9 cellular contexts compared by ENCODE assay signal in the genomic region with DNA sequence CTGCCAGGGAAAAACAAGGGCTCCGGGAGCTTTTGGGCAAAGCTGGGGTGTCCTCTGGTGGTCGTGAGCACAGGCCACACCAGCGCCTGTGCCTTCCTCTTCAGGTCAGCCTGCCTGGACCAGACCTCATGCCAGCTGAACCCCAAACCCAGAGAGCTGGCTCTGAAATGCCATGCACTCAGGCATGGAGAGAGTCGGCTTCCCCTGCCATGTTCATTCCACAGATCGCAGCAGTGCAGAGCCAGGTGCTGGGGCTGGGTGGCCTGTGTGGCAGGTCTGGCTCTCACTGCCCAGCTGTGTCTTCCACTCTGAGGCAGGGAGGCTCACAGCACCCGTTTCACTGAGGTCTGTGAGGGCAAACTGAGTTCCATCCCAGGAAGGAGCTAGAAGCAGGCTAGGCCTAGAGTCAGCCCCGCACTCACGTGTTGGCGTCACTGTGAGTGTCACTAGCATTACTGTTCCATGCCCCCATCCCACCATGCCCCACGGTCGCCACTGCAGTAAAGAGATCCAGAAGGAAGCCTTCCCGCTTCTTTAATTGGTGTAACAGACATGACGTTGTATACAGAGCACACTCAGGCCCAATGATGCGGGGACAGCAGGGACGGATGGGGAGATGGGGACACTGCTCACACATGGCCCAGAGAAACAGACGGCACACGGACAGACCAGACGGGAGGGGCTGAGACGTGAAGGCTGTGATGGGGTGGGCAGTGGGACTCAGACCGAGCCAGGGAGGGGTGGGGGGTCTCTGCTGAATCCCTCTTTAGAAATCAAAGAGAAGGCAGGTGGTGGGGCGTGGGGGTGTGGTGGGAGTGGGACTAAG. TPM values are rescaled to one million over a fixed set of nuclear protein-coding genes. Genes with fewer than 3 reads are reported as not detected.
A peak's percentile ranks its signal among the peaks of the same experiment; 100 is the strongest.
DNase-seq lines count a peak whose midpoint lies in the region; ATAC-seq and TF ChIP-seq lines count a peak whose summit lies in the region.
"Had no signal": no experiment of that assay in that cellular context is flagged by ENCODE, and none has a peak within 500 bp of the region (broad histone marks: within the 10 kb centered on the region; RNA-seq: fewer than 3 reads in every experiment).

No MANE protein-coding gene starts in this region.

- H3K27me3 Mint-ChIP-seq in CD4-positive, CD25-positive, alpha-beta regulatory T cell, result no peaks in the 10 kb centered on the region
- no peaks in the 10 kb centered on the region for H3K27me3 Mint-ChIP-seq in dendritic cell treated with granulocyte-macrophage colony-stimulating factor and Interleukin-4, amounts not matched to agents 40 ng/mL and 50 ng/mL, for 4 days

- H3K27me3 ChIP-seq in CD4-positive, CD25-positive, alpha-beta regulatory T cell (ENCODE audit: control insufficient read depth, insufficient read depth, low read length), result no peaks in the 10 kb centered on the region

- no peaks in the 10 kb centered on the region for H3K9me3 Mint-ChIP-seq in CD4-positive, CD25-positive, alpha-beta regulatory T cell
- no peaks in the 10 kb centered on the region for H3K9me3 Mint-ChIP-seq in dendritic cell treated with granulocyte-macrophage colony-stimulating factor and Interleukin-4, amounts not matched to agents 40 ng/mL and 50 ng/mL, for 4 days

- no peak for ATAC-seq in CD4-positive, CD25-positive, alpha-beta regulatory T cell (ENCODE audit: low read depth in 2 of 2)
- no peak for ATAC-seq in HG03025 (IDR thresholded peaks at IDR 0.05; ENCODE audit: low FRiP score, unreplicated experiment)
- ATAC-seq in GM18511 (IDR thresholded peaks at IDR 0.05; ENCODE audit: unreplicated experiment), result no peak

- H3K36me3 ChIP-seq in CD4-positive, CD25-positive, alpha-beta regulatory T cell (ENCODE audit: control insufficient read depth, insufficient read depth, low read length), result peaks cover 19% of the 10 kb centered on the region

- H3K4me3 Mint-ChIP-seq in CD4-positive, CD25-positive, alpha-beta regulatory T cell, result peak overlapping the region; percentile 89 to 94 (median 93)
- H3K4me3 Mint-ChIP-seq in dendritic cell treated with granulocyte-macrophage colony-stimulating factor and Interleukin-4, amounts not matched to agents 40 ng/mL and 50 ng/mL, for 4 days, result peak overlapping the region; percentile 95

- no peak for TF ChIP-seq POLR2A in NB4 (IDR thresholded peaks at IDR 0.05; ENCODE audit: extremely low read depth, insufficient read length)

- intact Hi-C loops in dendritic cell treated with granulocyte-macrophage colony-stimulating factor and Interleukin-4, amounts not matched to agents 40 ng/mL and 50 ng/mL, for 4 days (cut with micrococcal nuclease), result loop anchor here (5.0 kb wide), 1 partner anchor 249 kb away; a partner anchor contains a TSS

- peak overlapping the region; percentile 67 for H3K27ac ChIP-seq in CD4-positive, CD25-positive, alpha-beta regulatory T cell (ENCODE audit: insufficient read depth, low read length, poor library complexity, severe bottlenecking)

- DNase-seq in CD4-positive, CD25-positive, alpha-beta regulatory T cell, result no peak
- DNase-seq in NB4 (ENCODE audit: low read depth), result no peak
- DNase-seq in occipital lobe (lab: John Stamatoyannopoulos, UW), result peak; percentile 27
- no peak for DNase-seq in stimulated activated CD4-positive, alpha-beta T cell treated with anti-CD3 and anti-CD28 coated beads, Interleukin-2, amount 100 ng/mL, for 48 hours
- no peak for DNase-seq in NCI-H510A treated with DMSO at 0.1 percent for 48 hours (lab: John Stamatoyannopoulos, UW)
- DNase-seq: activated effector memory CD4-positive, alpha-beta T cell treated with Interleukin-2 at 50 U/mL for 16 hours had no signal

- H3K4me1 Mint-ChIP-seq in CD4-positive, CD25-positive, alpha-beta regulatory T cell, result peaks cover 0 to 49% (median 16%) of the 10 kb centered on the region in 4 donors
- H3K4me1 Mint-ChIP-seq in dendritic cell treated with granulocyte-macrophage colony-stimulating factor and Interleukin-4, amounts not matched to agents 40 ng/mL and 50 ng/mL, for 4 days (ENCODE audit: low read depth), result peaks cover 74% of the 10 kb centered on the region

- no peaks in the 10 kb centered on the region for H3K9me3 ChIP-seq in CD4-positive, CD25-positive, alpha-beta regulatory T cell (ENCODE audit: control insufficient read depth in 2 of 2, low read length in 2 of 2)

- H3K36me3 Mint-ChIP-seq in CD4-positive, CD25-positive, alpha-beta regulatory T cell, result peaks cover 10% of the 10 kb centered on the region
- peaks cover 52% of the 10 kb centered on the region for H3K36me3 Mint-ChIP-seq in dendritic cell treated with granulocyte-macrophage colony-stimulating factor and Interleukin-4, amounts not matched to agents 40 ng/mL and 50 ng/mL, for 4 days (ENCODE audit: low read depth)

- peak; percentile 2 for TF ChIP-seq CTCF in NB4 (IDR thresholded peaks at IDR 0.05; ENCODE audit: low read depth, low read length)

- no peak overlapping the region for H3K4me3 ChIP-seq in CD4-positive, CD25-positive, alpha-beta regulatory T cell (ENCODE audit: low read depth, low read length)
- H3K4me3 ChIP-seq in NB4 (ENCODE audit: low read depth, low read length), result no peak overlapping the region

- H3K4me1 ChIP-seq in CD4-positive, CD25-positive, alpha-beta regulatory T cell (ENCODE audit: control insufficient read depth, insufficient read depth, low read length, poor library complexity, severe bottlenecking), result peaks cover 52% of the 10 kb centered on the region

- H3K27ac Mint-ChIP-seq in CD4-positive, CD25-positive, alpha-beta regulatory T cell, result peak overlapping the region; percentile 67 to 90 (median 88)
- H3K27ac Mint-ChIP-seq in dendritic cell treated with granulocyte-macrophage colony-stimulating factor and Interleukin-4, amounts not matched to agents 40 ng/mL and 50 ng/mL, for 4 days, result peak overlapping the region; percentile 96

RNA-seq across cellular contexts. Expression of a gene that starts 2.7 kb away (rescaled TPM):
- total RNA-seq in CD4-positive, CD25-positive, alpha-beta regulatory T cell, result 131 TPM
- 100 to 1,000 TPM; 208 to 237 (median 223) TPM for polyA plus RNA-seq in CD4-positive, CD25-positive, alpha-beta regulatory T cell
- total RNA-seq in occipital lobe, result 26.7 TPM

RNA-seq across cellular contexts. Expression of a gene that starts 8.1 kb away (rescaled TPM):
- total RNA-seq in CD4-positive, CD25-positive, alpha-beta regulatory T cell, result 20.6 TPM
- polyA plus RNA-seq in CD4-positive, CD25-positive, alpha-beta regulatory T cell, result 10 to 100 TPM; 12.5 to 17.4 (median 14.2) TPM
- total RNA-seq in occipital lobe, result 3.3 TPM

RNA-seq across cellular contexts. Expression of a gene that starts 16.9 kb away (rescaled TPM):
- 5.3 TPM for total RNA-seq in CD4-positive, CD25-positive, alpha-beta regulatory T cell
- under 1 TPM; 0.47 to 0.98 (median 0.83) TPM for polyA plus RNA-seq in CD4-positive, CD25-positive, alpha-beta regulatory T cell
- 21.2 TPM for total RNA-seq in occipital lobe
